Comparison of ENCODE assay signal across 8 cellular contexts in genomic region chr4:42568610-42569207, GRCh38.
DNase-seq lines count a peak whose midpoint lies in the region; ATAC-seq and TF ChIP-seq lines count a peak whose summit lies in the region.

No MANE protein-coding gene starts in this region.

- TF ChIP-seq POLR2A in erythroblast (IDR thresholded peaks at IDR 0.05; ENCODE audit: low read length) = no peak

- DNase-seq in DMS153 (lab: John Stamatoyannopoulos, UW) = peak; percentile 8
- DNase-seq in HT-29 (ENCODE audit: low spot score) = peak; percentile 74
- DNase-seq in NOMO-1 (lab: John Stamatoyannopoulos, UW; ENCODE audit: unreplicated experiment in 2 of 2) = peak; percentile 4 to 55
- DNase-seq in activated CD8-positive, alpha-beta memory T cell treated with anti-CD3 and anti-CD28 coated beads, Interleukin-2, amount 50 U/mL, for 24 hours (ENCODE audit: extremely low read depth) = peak; percentile 30
- peak; percentile 75 to 83 for DNase-seq in erythroblast (lab: John Stamatoyannopoulos, UW)
- DNase-seq in natural killer cell = peak; percentile 24
- peak; percentile 46 to 63 for DNase-seq in stimulated activated naive CD8-positive, alpha-beta T cell treated with anti-CD3 and anti-CD28 coated beads, Interleukin-15, amount 100 ng/mL, for 72 hours

- ATAC-seq in GM21381 (IDR thresholded peaks at IDR 0.05; ENCODE audit: unreplicated experiment) (peak; percentile 96), natural killer cell (peak; percentile 85 to 93 (median 93))
- peak; percentile 97 for ATAC-seq in stimulated activated naive CD8-positive, alpha-beta T cell treated with anti-CD3 and anti-CD28 coated beads, Interleukin-15, amount 100 ng/mL, for 72 hours

- H3K4me3 Mint-ChIP-seq in natural killer cell = no peak overlapping the region
- no peak overlapping the region for H3K4me3 Mint-ChIP-seq in stimulated activated naive CD8-positive, alpha-beta T cell treated with anti-CD3 and anti-CD28 coated beads, Interleukin-15, amount 100 ng/mL, for 72 hours

- H3K4me1 Mint-ChIP-seq in natural killer cell = no peaks in the 10 kb centered on the region
- H3K4me1 Mint-ChIP-seq in stimulated activated naive CD8-positive, alpha-beta T cell treated with anti-CD3 and anti-CD28 coated beads, Interleukin-15, amount 100 ng/mL, for 72 hours = no peaks in the 10 kb centered on the region

- intact Hi-C loops in natural killer cell (cut with micrococcal nuclease) = loop anchor here (1.0 kb wide), 2 partner anchors 182 to 297 kb away; no protein-coding TSS in a partner anchor

- H3K27me3 Mint-ChIP-seq in natural killer cell (ENCODE audit: low read depth in 2 of 2) = no peaks in the 10 kb centered on the region
- no peaks in the 10 kb centered on the region for H3K27me3 Mint-ChIP-seq in stimulated activated naive CD8-positive, alpha-beta T cell treated with anti-CD3 and anti-CD28 coated beads, Interleukin-15, amount 100 ng/mL, for 72 hours

- TF ChIP-seq CTCF in natural killer cell (IDR thresholded peaks at IDR 0.05) = peak; percentile 86

- H3K9me3 Mint-ChIP-seq in natural killer cell = no peaks in the 10 kb centered on the region
- no peaks in the 10 kb centered on the region for H3K9me3 Mint-ChIP-seq in stimulated activated naive CD8-positive, alpha-beta T cell treated with anti-CD3 and anti-CD28 coated beads, Interleukin-15, amount 100 ng/mL, for 72 hours

- H3K36me3 Mint-ChIP-seq in natural killer cell = no peaks in the 10 kb centered on the region

- no peak overlapping the region for H3K27ac Mint-ChIP-seq in natural killer cell
- peak overlapping the region in 1 of 2 donors; percentile 30 for H3K27ac Mint-ChIP-seq in stimulated activated naive CD8-positive, alpha-beta T cell treated with anti-CD3 and anti-CD28 coated beads, Interleukin-15, amount 100 ng/mL, for 72 hours

Comparison
In these comparisons a context has a peak if more than half of its experiments do, and no peak if none do; other contexts are left out.
1. Peak in every context shown above with its lines: DNase-seq and ATAC-seq.
2. DNase-seq: peak in every context shown above with its lines; median percentile 79 in erythroblast; 74 in HT-29; 54 in stimulated activated naive CD8-positive, alpha-beta T cell treated with anti-CD3 and anti-CD28 coated beads, Interleukin-15, amount 100 ng/mL, for 72 hours; 30 in activated CD8-positive, alpha-beta memory T cell treated with anti-CD3 and anti-CD28 coated beads, Interleukin-2, amount 50 U/mL, for 24 hours; 30 in NOMO-1; 24 in natural killer cell; 8 in DMS153.